18 cellular contexts compared by ENCODE assay signal in the genomic region with DNA sequence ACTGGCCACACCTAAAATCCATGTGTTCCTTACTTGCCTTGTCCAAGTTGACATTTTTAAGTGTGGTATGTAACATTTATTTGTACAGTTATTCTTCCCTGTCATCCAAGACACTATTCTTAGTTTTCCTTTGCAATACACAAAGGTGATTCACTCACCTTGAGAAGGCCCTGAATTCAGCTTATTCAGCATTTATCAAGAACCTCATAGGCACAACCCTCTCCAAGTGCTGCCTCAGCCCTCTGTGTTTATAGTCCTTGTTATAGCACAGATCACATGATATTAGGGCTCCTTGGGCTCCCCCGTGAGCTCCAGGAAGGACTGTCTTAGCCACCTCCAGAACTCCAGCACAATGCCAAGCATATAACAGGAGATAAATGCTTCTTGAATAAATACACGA.
DNase-seq lines count a peak whose midpoint lies in the region; ATAC-seq and TF ChIP-seq lines count a peak whose summit lies in the region.
"Had no signal": no experiment of that assay in that cellular context is flagged by ENCODE, and none has a peak within 500 bp of the region (broad histone marks: within the 10 kb centered on the region; RNA-seq: fewer than 3 reads in every experiment).

No MANE protein-coding gene starts in this region.

- CTCF ChIA-PET in SK-N-SH (lab: Yijun Ruan, JAX) = interaction anchor here (0.6 to 9.4 kb wide), 26 partner anchors 8 to 1218 kb away, joined by 3 to 128 read pairs (median 8); a partner anchor contains a TSS

- no peaks in the 10 kb centered on the region for H3K27me3 Mint-ChIP-seq in chondrocyte (ENCODE audit: low read depth)
- H3K27me3 Mint-ChIP-seq in stimulated activated naive B cell treated with anti-CD40 and anti-IgM and Interleukin-4, amounts not matched to agents 10 μg/mL and 1 μg/mL and 100 μg/mL, for 72 hours = no peaks in the 10 kb centered on the region
- H3K27me3 Mint-ChIP-seq: IgD-negative memory B cell had no signal

- POLR2A ChIA-PET in SK-N-SH (lab: Yijun Ruan, JAX) = interaction anchor here (1.3 kb wide), 1 partner anchor 1217 kb away, joined by 6 read pairs; no protein-coding TSS in a partner anchor

- H3K9me2 ChIP-seq in SK-N-SH = no peaks in the 10 kb centered on the region

- peaks cover 40 to 56% of the 10 kb centered on the region in 2 experiments for H3K4me1 ChIP-seq in SK-N-SH (ENCODE audit: control insufficient read depth in 1 of 2, insufficient read depth in 2 of 2, low read depth in 1 of 2, low read length in 1 of 2)
- H3K4me1 ChIP-seq in testis = peaks cover 61% of the 10 kb centered on the region

- no peaks in the 10 kb centered on the region for H3K9me3 ChIP-seq in SK-N-SH
- no peaks in the 10 kb centered on the region for H3K9me3 ChIP-seq in testis
- H3K9me3 ChIP-seq: HAP-1 had no signal

- H3K36me3 ChIP-seq in SK-N-SH (replicated peaks in 1 of 2; ENCODE audit: control insufficient read depth in 1 of 2, insufficient read depth in 2 of 2, low read length in 1 of 2) (no peaks in the 10 kb centered on the region), testis (ENCODE audit: low read depth, missing control alignments) (no peaks in the 10 kb centered on the region)
- H3K36me3 ChIP-seq: HAP-1 had no signal

- no peaks in the 10 kb centered on the region for H3K79me2 ChIP-seq in SK-N-SH (ENCODE audit: insufficient read depth)

- no peak for TF ChIP-seq POLR2A in testis (IDR thresholded peaks at IDR 0.05)

- H3K9ac ChIP-seq in SK-N-SH = no peak overlapping the region

- DNase-seq in SK-N-SH (no peak), chondrocyte (ENCODE audit: low spot score) (no peak), kidney tubule cell (ENCODE audit: low spot score) (peak; percentile 67), testis (no peak), mucosa of gallbladder (ENCODE audit: low spot score) (no peak), iPS-NIHi7 (ENCODE audit: extremely low spot score) (no peak)
- no peak for DNase-seq in stimulated activated naive B cell treated with anti-CD40 and anti-IgM and Interleukin-4, amounts not matched to agents 10 μg/mL and 1 μg/mL and 100 μg/mL, for 72 hours
- DNase-seq: C1 segment of cervical spinal cord, EL, NCI-H1048, NCI-H146, NCI-H748 treated with DMSO at 0.1 percent for 48 hours, PC-9 had no signal

- no peaks in the 10 kb centered on the region for H4K20me1 ChIP-seq in SK-N-SH (ENCODE audit: insufficient read depth)

- no peaks in the 10 kb centered on the region for H3K36me3 Mint-ChIP-seq in chondrocyte (ENCODE audit: low read depth)
- peaks cover 7 to 15% of the 10 kb centered on the region in 2 donors for H3K36me3 Mint-ChIP-seq in stimulated activated naive B cell treated with anti-CD40 and anti-IgM and Interleukin-4, amounts not matched to agents 10 μg/mL and 1 μg/mL and 100 μg/mL, for 72 hours

- ATAC-seq in SK-N-SH treated with all-trans-retinoic acid at 6 μM for 48 hours = no peak
- ATAC-seq in stimulated activated naive B cell treated with anti-CD40 and anti-IgM and Interleukin-4, amounts not matched to agents 10 μg/mL and 1 μg/mL and 100 μg/mL, for 72 hours (replicated peaks) = no peak
- ATAC-seq: Right ventricle myocardium inferior had no signal

- H3F3A ChIP-seq in SK-N-SH (replicated peaks; ENCODE audit: insufficient read depth) = peaks cover 4% of the 10 kb centered on the region

- no peak overlapping the region for H2AFZ ChIP-seq in SK-N-SH (ENCODE audit: low read depth)
- H2AFZ ChIP-seq: PC-9 had no signal

- TF ChIP-seq CTCF in SK-N-SH (IDR thresholded peaks at IDR 0.05) (no peak), chondrocyte (IDR thresholded peaks at IDR 0.05) (no peak), testis (IDR thresholded peaks at IDR 0.05) (no peak)

- 85% methylated on average over 2 of the region's 2 CpGs for WGBS in SK-N-SH (ENCODE audit: low lambda C conversion rate)
- 54 to 70% methylated on average over 2 of the region's 2 CpGs for WGBS in testis, 2 donors

- H3K4me3 ChIP-seq in SK-N-SH (ENCODE audit: low read depth in 2 of 2, low read length in 1 of 2) = no peak overlapping the region
- H3K4me3 ChIP-seq in testis = no peak overlapping the region
- H3K4me3 ChIP-seq: HAP-1, PC-9 had no signal

- no peak for TF ChIP-seq RAD21 in SK-N-SH (IDR thresholded peaks at IDR 0.05; ENCODE audit: low read length)

- no peak for TF ChIP-seq EP300 in SK-N-SH (IDR thresholded peaks at IDR 0.05; ENCODE audit: borderline replicate concordance in 1 of 2, low read depth in 1 of 2, low read length in 1 of 2)

- peak overlapping the region; percentile 15; the same call in 1 of the 2 replicates for H3K4me2 ChIP-seq in SK-N-SH
- H3K4me2 ChIP-seq: PC-9 had no signal

- no peaks in the 10 kb centered on the region for H3K9me3 Mint-ChIP-seq in chondrocyte (ENCODE audit: low read depth)
- H3K9me3 Mint-ChIP-seq in stimulated activated naive B cell treated with anti-CD40 and anti-IgM and Interleukin-4, amounts not matched to agents 10 μg/mL and 1 μg/mL and 100 μg/mL, for 72 hours = no peaks in the 10 kb centered on the region
- H3K9me3 Mint-ChIP-seq: IgD-negative memory B cell had no signal

- peaks cover 66% of the 10 kb centered on the region for H3K4me1 Mint-ChIP-seq in chondrocyte (ENCODE audit: low read depth)
- H3K4me1 Mint-ChIP-seq in stimulated activated naive B cell treated with anti-CD40 and anti-IgM and Interleukin-4, amounts not matched to agents 10 μg/mL and 1 μg/mL and 100 μg/mL, for 72 hours = peaks cover 8 to 19% of the 10 kb centered on the region in 2 donors

- intact Hi-C loops in testis (cut with DNase I; ENCODE audit: low total_unique reads) = no loop called here

- no peaks in the 10 kb centered on the region for H3K27me3 ChIP-seq in SK-N-SH (ENCODE audit: insufficient read depth)
- H3K27me3 ChIP-seq in testis = no peaks in the 10 kb centered on the region

- peak overlapping the region in 1 of 2 experiments; percentile 100; a peak in 2 of 4 replicates for H3K27ac ChIP-seq in SK-N-SH (ENCODE audit: low read depth in 2 of 2, low read length in 1 of 2)
- peak overlapping the region; percentile 73 to 87 for H3K27ac ChIP-seq in testis
- H3K27ac ChIP-seq: 22Rv1, PC-9 had no signal

- no peak overlapping the region for H3K4me3 Mint-ChIP-seq in chondrocyte (ENCODE audit: unreplicated experiment)
- no peak overlapping the region for H3K4me3 Mint-ChIP-seq in stimulated activated naive B cell treated with anti-CD40 and anti-IgM and Interleukin-4, amounts not matched to agents 10 μg/mL and 1 μg/mL and 100 μg/mL, for 72 hours
- H3K4me3 Mint-ChIP-seq: IgD-negative memory B cell had no signal

- H3K27ac Mint-ChIP-seq in chondrocyte (ENCODE audit: unreplicated experiment) = peak overlapping the region; percentile 42
- no peak overlapping the region for H3K27ac Mint-ChIP-seq in stimulated activated naive B cell treated with anti-CD40 and anti-IgM and Interleukin-4, amounts not matched to agents 10 μg/mL and 1 μg/mL and 100 μg/mL, for 72 hours

TF ChIP-seq in SK-N-SH, 30 proteins besides CTCF, POLR2A, EP300 and RAD21 (continues in another document):
- no peak for TF ChIP-seq TEAD4 (IDR thresholded peaks at IDR 0.05; ENCODE audit: borderline replicate concordance, insufficient read depth)
- TF ChIP-seq, protein P1, sequence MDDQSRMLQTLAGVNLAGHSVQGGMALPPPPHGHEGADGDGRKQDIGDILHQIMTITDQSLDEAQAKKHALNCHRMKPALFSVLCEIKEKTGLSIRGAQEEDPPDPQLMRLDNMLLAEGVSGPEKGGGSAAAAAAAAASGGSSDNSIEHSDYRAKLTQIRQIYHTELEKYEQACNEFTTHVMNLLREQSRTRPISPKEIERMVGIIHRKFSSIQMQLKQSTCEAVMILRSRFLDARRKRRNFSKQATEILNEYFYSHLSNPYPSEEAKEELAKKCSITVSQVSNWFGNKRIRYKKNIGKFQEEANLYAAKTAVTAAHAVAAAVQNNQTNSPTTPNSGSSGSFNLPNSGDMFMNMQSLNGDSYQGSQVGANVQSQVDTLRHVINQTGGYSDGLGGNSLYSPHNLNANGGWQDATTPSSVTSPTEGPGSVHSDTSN (IDR thresholded peaks at IDR 0.05) = no peak
- TF ChIP-seq, protein P2, sequence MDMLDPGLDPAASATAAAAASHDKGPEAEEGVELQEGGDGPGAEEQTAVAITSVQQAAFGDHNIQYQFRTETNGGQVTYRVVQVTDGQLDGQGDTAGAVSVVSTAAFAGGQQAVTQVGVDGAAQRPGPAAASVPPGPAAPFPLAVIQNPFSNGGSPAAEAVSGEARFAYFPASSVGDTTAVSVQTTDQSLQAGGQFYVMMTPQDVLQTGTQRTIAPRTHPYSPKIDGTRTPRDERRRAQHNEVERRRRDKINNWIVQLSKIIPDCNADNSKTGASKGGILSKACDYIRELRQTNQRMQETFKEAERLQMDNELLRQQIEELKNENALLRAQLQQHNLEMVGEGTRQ (IDR thresholded peaks at IDR 0.05; ENCODE audit: borderline replicate concordance, low read depth, low read length) = no peak

TF ChIP-seq in SK-N-SH treated with all-trans-retinoic acid at 6 μM for 48 hours, 23 proteins besides CTCF, POLR2A, EP300 and RAD21:
- no peak for TF ChIP-seq TOX (CRISPR knock-in tag; IDR thresholded peaks at IDR 0.05; ENCODE audit: borderline replicate concordance)
